ENCODE assay signal across 9 cellular contexts in the genomic region with DNA sequence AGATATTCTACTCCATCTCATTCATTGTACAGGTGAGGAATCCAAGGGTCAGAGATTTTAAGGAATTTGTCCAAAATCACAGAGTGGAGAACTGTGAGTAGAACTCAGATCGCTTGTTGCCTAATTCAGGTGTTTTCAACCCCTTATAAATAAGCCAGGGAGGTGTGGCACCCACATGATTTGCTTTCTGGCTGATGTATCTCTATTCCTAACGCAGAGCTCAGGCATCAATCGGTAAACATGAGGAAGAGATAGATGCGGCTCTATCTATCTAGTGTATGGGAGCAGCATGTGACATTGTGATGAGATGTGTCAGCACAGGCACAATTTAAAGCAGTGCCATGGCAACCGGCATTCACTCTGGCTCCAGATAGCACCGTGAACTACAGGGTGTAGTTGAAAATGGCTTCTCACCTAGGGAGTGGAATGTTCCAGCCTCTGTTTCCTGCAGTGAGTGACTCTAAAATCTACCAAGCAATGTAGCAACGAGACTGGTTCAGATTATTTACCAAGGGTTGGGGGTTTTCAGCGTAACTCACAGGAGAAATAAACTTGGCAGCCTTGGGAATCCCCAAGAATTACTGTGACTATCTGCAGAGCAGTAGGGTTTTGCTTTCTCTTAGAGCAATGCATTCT. TPM values are rescaled to one million over a fixed set of nuclear protein-coding genes. Genes with fewer than 3 reads are reported as not detected.
DNase-seq lines count a peak whose midpoint lies in the region; ATAC-seq, FAIRE-seq and TF ChIP-seq lines count a peak whose summit lies in the region.
"Had no signal": no experiment of that assay in that cellular context is flagged by ENCODE, and none has a peak within 500 bp of the region (broad histone marks: within the 10 kb centered on the region; RNA-seq: fewer than 3 reads in every experiment).

No MANE protein-coding gene starts in this region.

- H3K27ac ChIP-seq in SJCRH30 (no peak overlapping the region), adrenal gland (no peak overlapping the region)

- no peaks in the 10 kb centered on the region for H3K27me3 ChIP-seq in MG63
- no peaks in the 10 kb centered on the region for H3K27me3 ChIP-seq in SJCRH30
- H3K27me3 ChIP-seq in adrenal gland: no peaks in the 10 kb centered on the region

- H3K36me3 ChIP-seq in MG63 (no peaks in the 10 kb centered on the region), SJCRH30 (no peaks in the 10 kb centered on the region), adrenal gland (replicated peaks in 1 of 2) (no peaks in the 10 kb centered on the region)

- TF ChIP-seq CTCF in fibroblast of pulmonary artery (IDR thresholded peaks at IDR 0.05; ENCODE audit: low read length, missing control alignments) (no peak), adrenal gland (IDR thresholded peaks at IDR 0.05) (no peak)

- no peaks in the 10 kb centered on the region for H3K4me1 ChIP-seq in SJCRH30
- no peaks in the 10 kb centered on the region for H3K4me1 ChIP-seq in adrenal gland (replicated peaks in 1 of 2)

- no peaks in the 10 kb centered on the region for H3K9me3 Mint-ChIP-seq in activated CD4-positive, alpha-beta memory T cell treated with anti-CD3 and anti-CD28 coated beads for 36 hours

- 46 to 61% (median 58%) methylated on average over 8 of the region's 8 CpGs for WGBS in adrenal gland, 4 donors

- H3K4me1 Mint-ChIP-seq in activated CD4-positive, alpha-beta memory T cell treated with anti-CD3 and anti-CD28 coated beads for 36 hours (ENCODE audit: low read depth): peaks cover 56% of the 10 kb centered on the region

- DNase-seq in H54 (ENCODE audit: insufficient read length, low spot score): peak; percentile 55
- DNase-seq in MG63: peak; percentile 12
- DNase-seq in activated CD4-positive, alpha-beta memory T cell treated with anti-CD3 and anti-CD28 coated beads for 36 hours: peak; percentile 81
- DNase-seq in fibroblast of pulmonary artery (ENCODE audit: low read depth): peak; percentile 53
- DNase-seq in stimulated activated CD4-positive, alpha-beta T cell treated with anti-CD3 and anti-CD28 coated beads, Interleukin-4, amount 100 ng/mL, for 1 hour: peak; percentile 24
- DNase-seq in SJCRH30: no peak
- DNase-seq in adrenal gland: no peak

- intact Hi-C loops in activated CD4-positive, alpha-beta memory T cell treated with anti-CD3 and anti-CD28 coated beads for 36 hours (cut with micrococcal nuclease): loop anchor here (1.0 to 5.0 kb wide), 5 partner anchors 10 to 910 kb away; a partner anchor contains a TSS
- intact Hi-C loops in adrenal gland (cut with DNase I): no loop called here

- peak overlapping the region; percentile 99 for H3K27ac Mint-ChIP-seq in activated CD4-positive, alpha-beta memory T cell treated with anti-CD3 and anti-CD28 coated beads for 36 hours
- H3K27ac Mint-ChIP-seq: dendritic cell treated with granulocyte-macrophage colony-stimulating factor and Interleukin-4, amounts not matched to agents 40 ng/mL and 50 ng/mL, for 4 days had no signal

- peak; percentile 75 for FAIRE-seq in H54 (lab: Jason Lieb, UNC)

- H3K27me3 Mint-ChIP-seq in activated CD4-positive, alpha-beta memory T cell treated with anti-CD3 and anti-CD28 coated beads for 36 hours: no peaks in the 10 kb centered on the region
- H3K27me3 Mint-ChIP-seq: dendritic cell treated with granulocyte-macrophage colony-stimulating factor and Interleukin-4, amounts not matched to agents 40 ng/mL and 50 ng/mL, for 4 days had no signal

- H3K4me3 ChIP-seq in MG63: no peak overlapping the region
- no peak overlapping the region for H3K4me3 ChIP-seq in fibroblast of pulmonary artery (replicated peaks; ENCODE audit: low read depth, low read length)
- H3K4me3 ChIP-seq in SJCRH30: no peak overlapping the region
- no peak overlapping the region for H3K4me3 ChIP-seq in adrenal gland

- POLR2A ChIA-PET in activated CD4-positive, alpha-beta memory T cell treated with anti-CD3 and anti-CD28 coated beads for 36 hours (lab: Charles Lee): interaction anchor here (0.7 to 3.8 kb wide), 12 partner anchors 11 to 89 kb away, joined by 3 to 47 read pairs (median 5); a partner anchor contains a TSS

- H3K9me3 ChIP-seq in MG63: no peaks in the 10 kb centered on the region
- no peaks in the 10 kb centered on the region for H3K9me3 ChIP-seq in SJCRH30 (replicated peaks)
- no peaks in the 10 kb centered on the region for H3K9me3 ChIP-seq in adrenal gland (replicated peaks in 1 of 3)

- CTCF ChIA-PET in activated CD4-positive, alpha-beta memory T cell treated with anti-CD3 and anti-CD28 coated beads for 36 hours (lab: Charles Lee): interaction anchor here (0.8 to 2.2 kb wide), 6 partner anchors 10 to 80 kb away, joined by 3 to 30 read pairs (median 6); no protein-coding TSS in a partner anchor

- peak overlapping the region; percentile 91 for H3K4me3 Mint-ChIP-seq in activated CD4-positive, alpha-beta memory T cell treated with anti-CD3 and anti-CD28 coated beads for 36 hours
- H3K4me3 Mint-ChIP-seq: dendritic cell treated with granulocyte-macrophage colony-stimulating factor and Interleukin-4, amounts not matched to agents 40 ng/mL and 50 ng/mL, for 4 days had no signal

- no peak for TF ChIP-seq POLR2A in H54 (IDR thresholded peaks at IDR 0.05; ENCODE audit: low read depth, low read length)
- no peak for TF ChIP-seq POLR2A in adrenal gland (IDR thresholded peaks at IDR 0.05)

- peak; percentile 61 for ATAC-seq in GM18502 (IDR thresholded peaks at IDR 0.05; ENCODE audit: poor library complexity, unreplicated experiment)

- peaks cover 14% of the 10 kb centered on the region for H3K36me3 Mint-ChIP-seq in activated CD4-positive, alpha-beta memory T cell treated with anti-CD3 and anti-CD28 coated beads for 36 hours

RNA-seq across cellular contexts. Expression of a gene that starts 53.4 kb away (rescaled TPM):
- 406 and 640 TPM in 2 replicates for total RNA-seq in MG63 (2014; rRNA removed; shearing (Covaris generic); ENCODE audit: low replicate concordance)
- total RNA-seq in activated CD4-positive, alpha-beta memory T cell treated with anti-CD3 and anti-CD28 coated beads for 36 hours: 100 to 1,000 TPM; 528 to 531 TPM
- 349 and 397 TPM in 2 replicates for total RNA-seq in SJCRH30 (2014; rRNA removed; shearing (Covaris generic))
- 100 to 1,000 TPM in 6 of 8 donors, 10 to 100 TPM in 2; 48.1 to 229 (median 166) TPM for total RNA-seq in adrenal gland
- 100 to 1,000 TPM; 126 to 428 (median 126) TPM for polyA plus RNA-seq in adrenal gland

Comparison
In these comparisons a context has a peak if more than half of its experiments do, and no peak if none do; other contexts are left out.
1. DNase-seq: peak in H54 (single experiment), MG63 (single experiment), activated CD4-positive, alpha-beta memory T cell treated with anti-CD3 and anti-CD28 coated beads for 36 hours (single experiment), fibroblast of pulmonary artery (single experiment) and stimulated activated CD4-positive, alpha-beta T cell treated with anti-CD3 and anti-CD28 coated beads, Interleukin-4, amount 100 ng/mL, for 1 hour (single experiment); none in SJCRH30 (0 of 2) and adrenal gland (0 of 7).